8 cellular contexts compared by ENCODE assay signal in genomic region chr2:231405601-231406367, GRCh38. TPM values are rescaled to one million over a fixed set of nuclear protein-coding genes. Genes with fewer than 3 reads are reported as not detected.
DNase-seq lines count a peak whose midpoint lies in the region; ATAC-seq and TF ChIP-seq lines count a peak whose summit lies in the region.
"Not testable (repeated sequence)": the region's sequence is repeated elsewhere in the genome, so short reads cannot be mapped to it uniquely, and the experiment has no call there.

No MANE protein-coding gene starts in this region.

- peak overlapping the region; percentile 4; the same call in 1 of the 2 replicates for H3K4me2 ChIP-seq in IMR-90 (ENCODE audit: low read depth, low read length)

- not testable (repeated sequence) for H3K4me3 ChIP-seq in IMR-90 (ENCODE audit: insufficient read depth, low read depth, low read length); WI38 (ENCODE audit: low read depth, low read length); left lung; thyroid gland (replicated peaks in 1 of 3)

- H3K9me3 ChIP-seq in IMR-90 (ENCODE audit: control insufficient read depth, insufficient read depth, low read length); left lung; thyroid gland: not testable (repeated sequence)

- 0 out of 2 replicates have a peak overlapping the region, but pooled peaks have one; percentile 56 for H3K23ac ChIP-seq in IMR-90 (ENCODE audit: low read depth, low read length)

- H2BK5ac ChIP-seq in IMR-90 (ENCODE audit: low read depth, low read length, poor library complexity, severe bottlenecking), result not testable (repeated sequence)

- H4K5ac ChIP-seq in IMR-90 (ENCODE audit: low read depth, low read length), result peak overlapping the region; percentile 7; the same call in 1 of the 2 replicates

- peak overlapping the region; percentile 3; the same call in 1 of the 2 replicates for H3K18ac ChIP-seq in IMR-90 (ENCODE audit: low read depth, low read length)

- peak; percentile 31 for TF ChIP-seq CTCF in IMR-90 (conservative IDR thresholded peaks at IDR 0.05; ENCODE audit: low read depth, low read length)
- TF ChIP-seq CTCF in WI38 (IDR thresholded peaks at IDR 0.05; ENCODE audit: low read depth, low read length), result peak; percentile 30; the same call in 1 of the 2 replicates
- peak; percentile 55 for TF ChIP-seq CTCF in endothelial cell (IDR thresholded peaks at IDR 0.05; ENCODE audit: unreplicated experiment)
- peak; percentile 21 to 56 for TF ChIP-seq CTCF in left lung (IDR thresholded peaks at IDR 0.05)
- TF ChIP-seq CTCF in progenitor cell of endocrine pancreas (IDR thresholded peaks at IDR 0.05; ENCODE audit: unreplicated experiment), result peak; percentile 62
- peak; percentile 14 to 65 (median 46) for TF ChIP-seq CTCF in thyroid gland (IDR thresholded peaks at IDR 0.05)

- not testable (repeated sequence) for TF ChIP-seq RAD21 in IMR-90 (IDR thresholded peaks at IDR 0.05; ENCODE audit: low read length)

- in situ Hi-C loops in Caki2 (cut with HindIII; ENCODE audit: low pct_unique_long_range_greater_than_20kb, low sequenced_read_pairs), result loop anchor here (25.0 kb wide), 1 partner anchor 318 kb away; no protein-coding TSS in a partner anchor
- in situ Hi-C loops in IMR-90 (cut with MboI; ENCODE audit: low sequenced_read_pairs), result not testable (repeated sequence)

- H2AK9ac ChIP-seq in IMR-90 (replicated peaks; ENCODE audit: low read depth, low read length, poor library complexity), result not testable (repeated sequence)

- H4K91ac ChIP-seq in IMR-90 (ENCODE audit: insufficient read depth, low read depth, low read length), result peak overlapping the region; percentile 38

- H3K4me3 Mint-ChIP-seq in activated naive CD8-positive, alpha-beta T cell, result peak overlapping the region; percentile 53
- H3K4me3 Mint-ChIP-seq in endothelial cell (ENCODE audit: unreplicated experiment); progenitor cell of endocrine pancreas (ENCODE audit: low read depth): not testable (repeated sequence)

- not testable (repeated sequence) for H3K9me1 ChIP-seq in IMR-90 (ENCODE audit: insufficient read depth, low read length)

- peak overlapping the region; percentile 87 to 88; a peak in 3 of 4 replicates for H4K8ac ChIP-seq in IMR-90 (ENCODE audit: low read depth in 2 of 2, low read length in 2 of 2)

- H3K56ac ChIP-seq in IMR-90 (ENCODE audit: extremely low read depth, insufficient read depth, low read length), result not testable (repeated sequence)

- H2BK120ac ChIP-seq in IMR-90 (ENCODE audit: low read depth, low read length), result peak overlapping the region; percentile 93

- peak; percentile 45 for DNase-seq in Caki2 (ENCODE audit: low read depth)
- DNase-seq in IMR-90; endothelial cell (ENCODE audit: low spot score); left lung; progenitor cell of endocrine pancreas (ENCODE audit: low spot score, unreplicated experiment); thyroid gland: not testable (repeated sequence)

- H3K36me3 Mint-ChIP-seq in activated naive CD8-positive, alpha-beta T cell; endothelial cell (ENCODE audit: low read depth, unreplicated experiment); progenitor cell of endocrine pancreas (ENCODE audit: insufficient read depth): not testable (repeated sequence)

- not testable (repeated sequence) for H3K27me3 ChIP-seq in IMR-90 (ENCODE audit: control insufficient read depth, insufficient read depth, low read length); left lung; thyroid gland

- not testable (repeated sequence) for H3K4me1 ChIP-seq in IMR-90 (ENCODE audit: control insufficient read depth, insufficient read depth, low read length); left lung; thyroid gland

- 50% methylated on average over 5 of the region's 16 CpGs; no CpG with 5 or more reads in 1 of the 2 experiments for WGBS in IMR-90 (ENCODE audit: extremely low coverage in 2 of 2, insufficient read length in 1 of 2), 2 experiments
- 27 to 34% methylated on average over 16 of the region's 16 CpGs for WGBS in thyroid gland, 2 donors

- not testable (repeated sequence) for H3K36me3 ChIP-seq in IMR-90 (ENCODE audit: control insufficient read depth, insufficient read depth, low read length); left lung; thyroid gland

- H3K79me1 ChIP-seq in IMR-90 (ENCODE audit: low read depth in 1 of 2, low read length in 2 of 2), result not testable (repeated sequence)

- intact Hi-C loops in IMR-90 (cut with micrococcal nuclease), result loop anchor here (1.0 kb wide), 1 partner anchor 108 kb away; no protein-coding TSS in a partner anchor
- intact Hi-C loops in left lung (cut with DNase I); thyroid gland (cut with DNase I): not testable (repeated sequence)

- H3K27ac ChIP-seq in IMR-90 (ENCODE audit: insufficient read depth, low read length); left lung; thyroid gland: not testable (repeated sequence)

- 0 out of 2 replicates have a peak, but pooled peaks have one; percentile 29 for ATAC-seq in IMR-90 (ENCODE audit: low read depth)
- not testable (repeated sequence) for ATAC-seq in left lung

- CTCF ChIA-PET in IMR-90 (lab: Yijun Ruan, JAX), result interaction anchor here (0.6 to 1.7 kb wide), 5 partner anchors 13 to 329 kb away, joined by 3 to 6 read pairs (median 4); no protein-coding TSS in a partner anchor

- peaks cover 16% of the 10 kb centered on the region for H3K4me1 Mint-ChIP-seq in activated naive CD8-positive, alpha-beta T cell (ENCODE audit: low read depth)
- H3K4me1 Mint-ChIP-seq in endothelial cell (ENCODE audit: unreplicated experiment); progenitor cell of endocrine pancreas (ENCODE audit: low read depth): not testable (repeated sequence)

- POLR2A ChIA-PET in IMR-90 (lab: Charles Lee; ENCODE audit: unreplicated experiment), result not testable (repeated sequence)

- not testable (repeated sequence) for H3K27me3 Mint-ChIP-seq in activated naive CD8-positive, alpha-beta T cell; endothelial cell (ENCODE audit: unreplicated experiment)
- peaks cover 26% of the 10 kb centered on the region for H3K27me3 Mint-ChIP-seq in progenitor cell of endocrine pancreas

- H3K9me3 Mint-ChIP-seq in activated naive CD8-positive, alpha-beta T cell (ENCODE audit: low read depth); endothelial cell (ENCODE audit: unreplicated experiment); progenitor cell of endocrine pancreas (ENCODE audit: low read depth): not testable (repeated sequence)

- not testable (repeated sequence) for BruUV-seq in IMR-90 (replicated peaks; lab: Mats Ljungman, UMichigan)

- TF ChIP-seq POLR2A in IMR-90 (IDR thresholded peaks at IDR 0.05; ENCODE audit: low read depth, low read length); thyroid gland (IDR thresholded peaks at IDR 0.05): not testable (repeated sequence)

- peak overlapping the region; percentile 46 for H2AFZ ChIP-seq in IMR-90 (replicated peaks; ENCODE audit: low read length, poor library complexity)

- H3K27ac Mint-ChIP-seq in activated naive CD8-positive, alpha-beta T cell, result peak overlapping the region; percentile 29
- not testable (repeated sequence) for H3K27ac Mint-ChIP-seq in endothelial cell (ENCODE audit: unreplicated experiment); progenitor cell of endocrine pancreas

- peak overlapping the region; percentile 7; the same call in 1 of the 2 replicates for H2AK5ac ChIP-seq in IMR-90 (ENCODE audit: low read depth, low read length)

- H3K9ac ChIP-seq in IMR-90 (ENCODE audit: low read depth, low read length), result not testable (repeated sequence)

- H2BK15ac ChIP-seq in IMR-90 (ENCODE audit: low read depth, low read length), result peak overlapping the region; percentile 90; the same call in 1 of the 3 replicates

- not testable (repeated sequence) for H4K20me1 ChIP-seq in IMR-90 (ENCODE audit: insufficient read depth, low read length)

- H2BK20ac ChIP-seq in IMR-90 (ENCODE audit: low read depth, low read length), result peak overlapping the region; percentile 94

- H3K14ac ChIP-seq in IMR-90 (replicated peaks; ENCODE audit: low read depth, low read length), result peak overlapping the region; percentile 68

- dilution Hi-C loops in IMR-90 (cut with HindIII; ENCODE audit: low sequenced_read_pairs, unreplicated experiment), result not testable (repeated sequence)

- H3K4ac ChIP-seq in IMR-90 (ENCODE audit: low read depth, low read length), result peak overlapping the region; percentile 86

RNA-seq across cellular contexts. Expression of gene B3GNT7, which starts 10.3 kb away (rescaled TPM):
- total RNA-seq in Caki2 (2014; rRNA removed; shearing (Covaris generic); ENCODE audit: low replicate concordance), result 0.57 and 1.4 TPM in 2 replicates
- under 0.01 TPM in 2 replicates for total RNA-seq in IMR-90 (2012; rRNA removed)
- polyA plus RNA-seq in IMR-90 (2012; rRNA removed), result 0.03 and 0.07 TPM in 2 replicates
- 0.04 and 0.51 TPM in 2 replicates for polyA plus RNA-seq in IMR-90 (2012; cell fraction: cytosol; rRNA removed)
- polyA plus RNA-seq in IMR-90 (2012; cell fraction: nucleus; rRNA removed; ENCODE audit: low replicate concordance), result 0.13 and 0.33 TPM in 2 replicates
- total RNA-seq in endothelial cell (ENCODE audit: unreplicated experiment), result 5.3 TPM
- total RNA-seq in left lung, result 100 to 1,000 TPM in 1 of 2 donors, 10 to 100 TPM in 1; 32.6 to 107 TPM
- 6.5 and 7.6 TPM in 2 replicates for total RNA-seq in progenitor cell of endocrine pancreas
- total RNA-seq in thyroid gland, result 10 to 100 TPM in 1 of 4 donors, 1 to 10 TPM in 3; 6.5 to 19.2 (median 7.8) TPM

RNA-seq across cellular contexts. Expression of gene NCL, which starts 58.5 kb away (rescaled TPM):
- 60.7 and 106 TPM in 2 replicates for total RNA-seq in Caki2 (2014; rRNA removed; shearing (Covaris generic); ENCODE audit: low replicate concordance)
- total RNA-seq in IMR-90 (2012; rRNA removed), result 289 and 506 TPM in 2 replicates
- polyA plus RNA-seq in IMR-90 (2012; rRNA removed), result 215 and 267 TPM in 2 replicates
- polyA plus RNA-seq in IMR-90 (2012; cell fraction: cytosol; rRNA removed), result 29.1 and 31.1 TPM in 2 replicates
- 20.1 and 129 TPM in 2 replicates for polyA plus RNA-seq in IMR-90 (2012; cell fraction: nucleus; rRNA removed; ENCODE audit: low replicate concordance)
- 346 TPM for total RNA-seq in endothelial cell (ENCODE audit: unreplicated experiment)
- 100 to 1,000 TPM; 280 to 434 TPM for total RNA-seq in left lung
- total RNA-seq in progenitor cell of endocrine pancreas, result 588 and 589 TPM in 2 replicates
- 100 to 1,000 TPM in 2 of 4 donors, 10 to 100 TPM in 2; 83.9 to 126 (median 97.0) TPM for total RNA-seq in thyroid gland
